ENCODE assay signal across 12 cellular contexts in the genomic region with DNA sequence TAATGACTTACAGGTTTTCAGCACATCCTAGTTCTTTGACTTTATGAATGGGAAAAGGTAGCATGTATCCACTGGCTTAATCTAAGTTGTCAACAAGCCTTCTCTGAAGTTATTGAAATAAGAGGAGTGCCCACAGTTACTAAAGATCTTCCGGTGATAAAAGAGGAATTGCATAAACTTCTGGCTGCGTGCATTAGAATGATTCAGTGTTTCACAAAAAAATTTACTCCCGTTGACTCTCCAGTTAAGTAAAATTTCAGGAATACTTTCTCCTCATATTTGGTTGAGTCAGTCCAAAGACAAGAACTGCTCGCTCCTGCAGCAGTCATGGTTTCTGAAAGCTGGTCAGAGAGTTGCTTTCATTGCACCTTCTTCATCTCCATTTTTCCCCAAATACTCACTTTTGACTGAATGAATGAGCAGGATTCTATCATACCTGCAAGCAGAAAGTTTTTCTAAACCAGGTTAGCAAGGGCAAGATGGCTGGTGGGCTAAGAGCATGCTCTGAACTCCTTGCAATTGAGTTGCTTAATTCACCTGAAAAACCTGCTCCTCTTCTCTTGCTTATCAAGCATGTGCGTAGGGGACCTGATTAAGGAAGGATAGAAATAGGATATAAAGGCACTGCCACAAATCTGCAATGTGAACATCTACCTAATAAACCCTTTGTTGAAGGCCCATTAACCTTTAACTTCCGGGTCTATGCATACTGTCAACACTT.
DNase-seq lines count a peak whose midpoint lies in the region; ATAC-seq and TF ChIP-seq lines count a peak whose summit lies in the region.
"Had no signal": no experiment of that assay in that cellular context is flagged by ENCODE, and none has a peak within 500 bp of the region (broad histone marks: within the 10 kb centered on the region; RNA-seq: fewer than 3 reads in every experiment).

No MANE protein-coding gene starts in this region.

- H3K9me3 Mint-ChIP-seq in type B pancreatic cell = peaks cover 1% of the 10 kb centered on the region

- peaks cover 3% of the 10 kb centered on the region for H3K4me1 Mint-ChIP-seq in type B pancreatic cell (ENCODE audit: unreplicated experiment)

- no peaks in the 10 kb centered on the region for H3K4me1 ChIP-seq in SK-N-SH (ENCODE audit: control insufficient read depth in 1 of 2, insufficient read depth in 2 of 2, low read depth in 1 of 2, low read length in 1 of 2)

- H3K9me2 ChIP-seq in SK-N-SH = no peaks in the 10 kb centered on the region

- POLR2A ChIA-PET in SK-N-SH (lab: Yijun Ruan, JAX) = no interaction called here

- H3K27ac Mint-ChIP-seq in type B pancreatic cell = peak overlapping the region; percentile 27

- no peak overlapping the region for H2AFZ ChIP-seq in SK-N-SH (ENCODE audit: low read depth)

- H3K4me3 ChIP-seq in SK-N-SH (ENCODE audit: low read depth in 2 of 2, low read length in 1 of 2) (no peak overlapping the region), fibroblast of villous mesenchyme (ENCODE audit: low read depth, low read length) (no peak overlapping the region)

- no peaks in the 10 kb centered on the region for H3K9me3 ChIP-seq in SK-N-SH

- no peak for TF ChIP-seq CTCF in SK-N-SH (IDR thresholded peaks at IDR 0.05)
- no peak for TF ChIP-seq CTCF in fibroblast of villous mesenchyme (IDR thresholded peaks at IDR 0.05; ENCODE audit: insufficient read depth, low read depth, low read length)
- no peak for TF ChIP-seq CTCF in type B pancreatic cell (conservative IDR thresholded peaks at IDR 0.05)

- H3F3A ChIP-seq in SK-N-SH (replicated peaks; ENCODE audit: insufficient read depth) = peaks cover 5% of the 10 kb centered on the region

- H4K20me1 ChIP-seq in SK-N-SH (ENCODE audit: insufficient read depth) = no peaks in the 10 kb centered on the region

- no peak overlapping the region for H3K4me2 ChIP-seq in SK-N-SH

- DNase-seq in NOMO-1 (lab: John Stamatoyannopoulos, UW; ENCODE audit: unreplicated experiment in 2 of 2) (peak; percentile 20 to 59), NOMO-1 treated with dmso at 0.1 percent for 144 hours (lab: John Stamatoyannopoulos, UW; ENCODE audit: unreplicated experiment) (no peak), SK-N-SH (no peak), fibroblast of villous mesenchyme (ENCODE audit: low read depth) (peak; percentile 79), type B pancreatic cell (ENCODE audit: extremely low spot score, unreplicated experiment) (no peak), germinal center (ENCODE audit: low spot score) (no peak), NCI-H146 treated with DMSO at 0.1 percent for 48 hours (lab: John Stamatoyannopoulos, UW; ENCODE audit: unreplicated experiment) (no peak)
- DNase-seq: 8988T, NCI-H1417 treated with DMSO at 0.1 percent for 48 hours, NCI-H774, substantia nigra had no signal

- CTCF ChIA-PET in SK-N-SH (lab: Yijun Ruan, JAX) = no interaction called here

- peak in 1 of 2 experiments; percentile 67; a peak in 1 of 4 replicates for TF ChIP-seq EP300 in SK-N-SH (IDR thresholded peaks at IDR 0.05; ENCODE audit: borderline replicate concordance in 1 of 2, low read depth in 1 of 2, low read length in 1 of 2)

- H3K36me3 Mint-ChIP-seq in type B pancreatic cell = no peaks in the 10 kb centered on the region

- H3K27ac ChIP-seq in SK-N-SH (ENCODE audit: low read depth in 2 of 2, low read length in 1 of 2) = no peak overlapping the region

- TF ChIP-seq RAD21 in SK-N-SH (IDR thresholded peaks at IDR 0.05; ENCODE audit: low read length) = no peak

- H3K9ac ChIP-seq in SK-N-SH = no peak overlapping the region

- H3K4me3 Mint-ChIP-seq in type B pancreatic cell = no peak overlapping the region

- no peaks in the 10 kb centered on the region for H3K27me3 Mint-ChIP-seq in type B pancreatic cell

- WGBS in SK-N-SH (ENCODE audit: low lambda C conversion rate) = 45% methylated on average over 6 of the region's 6 CpGs

- no peaks in the 10 kb centered on the region for H3K36me3 ChIP-seq in SK-N-SH (replicated peaks in 1 of 2; ENCODE audit: control insufficient read depth in 1 of 2, insufficient read depth in 2 of 2, low read length in 1 of 2)

- H3K27me3 ChIP-seq in SK-N-SH (ENCODE audit: insufficient read depth) = no peaks in the 10 kb centered on the region

- ATAC-seq in HG03460 (IDR thresholded peaks at IDR 0.05; ENCODE audit: unreplicated experiment) = no peak

- no peaks in the 10 kb centered on the region for H3K79me2 ChIP-seq in SK-N-SH (ENCODE audit: insufficient read depth)

TF ChIP-seq in SK-N-SH, 30 proteins besides CTCF, POLR2A, EP300 and RAD21 (continues in another document):
- no peak for TF ChIP-seq FOXJ3 (CRISPR knock-in tag; IDR thresholded peaks at IDR 0.05)
- TF ChIP-seq GATA2 (CRISPR knock-in tag; IDR thresholded peaks at IDR 0.05) = no peak
- TF ChIP-seq RFX5 (IDR thresholded peaks at IDR 0.05; ENCODE audit: low read length) = no peak
- no peak for TF ChIP-seq NRF1 (IDR thresholded peaks at IDR 0.05; ENCODE audit: low read depth, low read length)
- TF ChIP-seq TAF1 (IDR thresholded peaks at IDR 0.05; ENCODE audit: borderline replicate concordance, low read depth, low read length) = no peak
- no peak for TF ChIP-seq ELF1 (IDR thresholded peaks at IDR 0.05)
- TF ChIP-seq YY1 (IDR thresholded peaks at IDR 0.05; ENCODE audit: low read depth) = no peak
- TF ChIP-seq, protein P1, sequence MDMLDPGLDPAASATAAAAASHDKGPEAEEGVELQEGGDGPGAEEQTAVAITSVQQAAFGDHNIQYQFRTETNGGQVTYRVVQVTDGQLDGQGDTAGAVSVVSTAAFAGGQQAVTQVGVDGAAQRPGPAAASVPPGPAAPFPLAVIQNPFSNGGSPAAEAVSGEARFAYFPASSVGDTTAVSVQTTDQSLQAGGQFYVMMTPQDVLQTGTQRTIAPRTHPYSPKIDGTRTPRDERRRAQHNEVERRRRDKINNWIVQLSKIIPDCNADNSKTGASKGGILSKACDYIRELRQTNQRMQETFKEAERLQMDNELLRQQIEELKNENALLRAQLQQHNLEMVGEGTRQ (IDR thresholded peaks at IDR 0.05; ENCODE audit: borderline replicate concordance, low read depth, low read length) = no peak
- TF ChIP-seq, protein P2, sequence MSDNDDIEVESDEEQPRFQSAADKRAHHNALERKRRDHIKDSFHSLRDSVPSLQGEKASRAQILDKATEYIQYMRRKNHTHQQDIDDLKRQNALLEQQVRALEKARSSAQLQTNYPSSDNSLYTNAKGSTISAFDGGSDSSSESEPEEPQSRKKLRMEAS (IDR thresholded peaks at IDR 0.05; ENCODE audit: low read depth) = no peak
- TF ChIP-seq TCF12 (IDR thresholded peaks at IDR 0.05) = peak; percentile 75
- TF ChIP-seq FOXM1 (IDR thresholded peaks at IDR 0.05; ENCODE audit: low read depth) = no peak
- TF ChIP-seq, protein P3, sequence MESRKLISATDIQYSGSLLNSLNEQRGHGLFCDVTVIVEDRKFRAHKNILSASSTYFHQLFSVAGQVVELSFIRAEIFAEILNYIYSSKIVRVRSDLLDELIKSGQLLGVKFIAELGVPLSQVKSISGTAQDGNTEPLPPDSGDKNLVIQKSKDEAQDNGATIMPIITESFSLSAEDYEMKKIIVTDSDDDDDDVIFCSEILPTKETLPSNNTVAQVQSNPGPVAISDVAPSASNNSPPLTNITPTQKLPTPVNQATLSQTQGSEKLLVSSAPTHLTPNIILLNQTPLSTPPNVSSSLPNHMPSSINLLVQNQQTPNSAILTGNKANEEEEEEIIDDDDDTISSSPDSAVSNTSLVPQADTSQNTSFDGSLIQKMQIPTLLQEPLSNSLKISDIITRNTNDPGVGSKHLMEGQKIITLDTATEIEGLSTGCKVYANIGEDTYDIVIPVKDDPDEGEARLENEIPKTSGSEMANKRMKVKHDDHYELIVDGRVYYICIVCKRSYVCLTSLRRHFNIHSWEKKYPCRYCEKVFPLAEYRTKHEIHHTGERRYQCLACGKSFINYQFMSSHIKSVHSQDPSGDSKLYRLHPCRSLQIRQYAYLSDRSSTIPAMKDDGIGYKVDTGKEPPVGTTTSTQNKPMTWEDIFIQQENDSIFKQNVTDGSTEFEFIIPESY (IDR thresholded peaks at IDR 0.05; ENCODE audit: borderline replicate concordance, low read depth) = no peak
- TF ChIP-seq FOSL2 (IDR thresholded peaks at IDR 0.05; ENCODE audit: borderline replicate concordance, low read depth) = peak; percentile 68
- TF ChIP-seq RXRA (IDR thresholded peaks at IDR 0.05; ENCODE audit: borderline replicate concordance, low read depth) = no peak
- TF ChIP-seq SIN3A (IDR thresholded peaks at IDR 0.05; ENCODE audit: borderline replicate concordance, low read depth, low read length) = no peak
- TF ChIP-seq CHD2 (IDR thresholded peaks at IDR 0.05; ENCODE audit: low read length, partially characterized antibody) = no peak
- TF ChIP-seq RCOR1 (IDR thresholded peaks at IDR 0.05; ENCODE audit: low read length) = no peak
- TF ChIP-seq, protein P4, sequence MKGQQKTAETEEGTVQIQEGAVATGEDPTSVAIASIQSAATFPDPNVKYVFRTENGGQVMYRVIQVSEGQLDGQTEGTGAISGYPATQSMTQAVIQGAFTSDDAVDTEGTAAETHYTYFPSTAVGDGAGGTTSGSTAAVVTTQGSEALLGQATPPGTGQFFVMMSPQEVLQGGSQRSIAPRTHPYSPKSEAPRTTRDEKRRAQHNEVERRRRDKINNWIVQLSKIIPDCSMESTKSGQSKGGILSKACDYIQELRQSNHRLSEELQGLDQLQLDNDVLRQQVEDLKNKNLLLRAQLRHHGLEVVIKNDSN (IDR thresholded peaks at IDR 0.05; ENCODE audit: borderline replicate concordance, low read depth) = no peak
- TF ChIP-seq TEAD4 (IDR thresholded peaks at IDR 0.05; ENCODE audit: borderline replicate concordance, insufficient read depth) = peak; percentile 48; the same call in 1 of the 2 replicates
- TF ChIP-seq, protein P5, sequence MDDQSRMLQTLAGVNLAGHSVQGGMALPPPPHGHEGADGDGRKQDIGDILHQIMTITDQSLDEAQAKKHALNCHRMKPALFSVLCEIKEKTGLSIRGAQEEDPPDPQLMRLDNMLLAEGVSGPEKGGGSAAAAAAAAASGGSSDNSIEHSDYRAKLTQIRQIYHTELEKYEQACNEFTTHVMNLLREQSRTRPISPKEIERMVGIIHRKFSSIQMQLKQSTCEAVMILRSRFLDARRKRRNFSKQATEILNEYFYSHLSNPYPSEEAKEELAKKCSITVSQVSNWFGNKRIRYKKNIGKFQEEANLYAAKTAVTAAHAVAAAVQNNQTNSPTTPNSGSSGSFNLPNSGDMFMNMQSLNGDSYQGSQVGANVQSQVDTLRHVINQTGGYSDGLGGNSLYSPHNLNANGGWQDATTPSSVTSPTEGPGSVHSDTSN (IDR thresholded peaks at IDR 0.05) = peak; percentile 77
- no peak for TF ChIP-seq SMC3 (IDR thresholded peaks at IDR 0.05; ENCODE audit: low read depth, low read length)
- peak; percentile 33; the same call in 1 of the 2 replicates for TF ChIP-seq POLR2AphosphoS5 (IDR thresholded peaks at IDR 0.05; ENCODE audit: low read depth, low read length)
- TF ChIP-seq GABPA (IDR thresholded peaks at IDR 0.05; ENCODE audit: low read depth) = peak; percentile 8; the same call in 1 of the 2 replicates

Comparison
In these comparisons a context has a peak if more than half of its experiments do, and no peak if none do; other contexts are left out.
1. DNase-seq: peak in NOMO-1 (2 of 2) and fibroblast of villous mesenchyme (single experiment); none in NOMO-1 treated with dmso at 0.1 percent for 144 hours (single experiment), SK-N-SH (single experiment), type B pancreatic cell (single experiment), germinal center (single experiment) and NCI-H146 treated with DMSO at 0.1 percent for 48 hours (single experiment).